ENCODE assay signal across 20 cellular contexts in genomic region chr10:11245095-11245479, GRCh38.
DNase-seq lines count a peak whose midpoint lies in the region; ATAC-seq and TF ChIP-seq lines count a peak whose summit lies in the region.
"Had no signal": no experiment of that assay in that cellular context is flagged by ENCODE, and none has a peak within 500 bp of the region (broad histone marks: within the 10 kb centered on the region; RNA-seq: fewer than 3 reads in every experiment).

No MANE protein-coding gene starts in this region.

- H3K27ac ChIP-seq in BLaER1 (peak overlapping the region; percentile 90), OCI-LY7 (ENCODE audit: low read depth, low read length, poor library complexity, severe bottlenecking) (no peak overlapping the region), smooth muscle cell (ENCODE audit: low read depth) (no peak overlapping the region), vagina (no peak overlapping the region)
- H3K27ac ChIP-seq: ascending aorta, colonic mucosa, HL-60 had no signal

- H3K79me2 ChIP-seq in OCI-LY7 (ENCODE audit: insufficient read depth, low read depth, low read length) (no peaks in the 10 kb centered on the region), smooth muscle cell (ENCODE audit: low read depth) (no peaks in the 10 kb centered on the region)

- H3K4me1 ChIP-seq in BLaER1 = peaks cover 100% of the 10 kb centered on the region
- H3K4me1 ChIP-seq in OCI-LY7 (ENCODE audit: insufficient read depth, low read length, poor library complexity, severe bottlenecking) = peaks cover 25% of the 10 kb centered on the region
- H3K4me1 ChIP-seq in smooth muscle cell (ENCODE audit: low read depth) = peaks cover 9% of the 10 kb centered on the region
- H3K4me1 ChIP-seq in vagina = peaks cover 14% of the 10 kb centered on the region
- H3K4me1 ChIP-seq: colonic mucosa had no signal

- peaks cover 82% of the 10 kb centered on the region for H4K20me1 ChIP-seq in BLaER1
- no peaks in the 10 kb centered on the region for H4K20me1 ChIP-seq in OCI-LY7 (ENCODE audit: insufficient read depth, low read length)
- H4K20me1 ChIP-seq in smooth muscle cell (ENCODE audit: low read depth) = no peaks in the 10 kb centered on the region

- no peak for TF ChIP-seq CTCF in OCI-LY7 (conservative IDR thresholded peaks at IDR 0.05; ENCODE audit: low read length)
- TF ChIP-seq CTCF in GM20000 (IDR thresholded peaks at IDR 0.05; ENCODE audit: extremely low read depth, missing control alignments) = no peak
- no peak for TF ChIP-seq CTCF in smooth muscle cell (IDR thresholded peaks at IDR 0.05; ENCODE audit: borderline replicate concordance, insufficient read depth, poor library complexity, severe bottlenecking)
- no peak for TF ChIP-seq CTCF in vagina (IDR thresholded peaks at IDR 0.05)

- H3K9me3 ChIP-seq in BLaER1 (no peaks in the 10 kb centered on the region), OCI-LY7 (ENCODE audit: low read length) (no peaks in the 10 kb centered on the region), smooth muscle cell (replicated peaks; ENCODE audit: low read depth) (no peaks in the 10 kb centered on the region), vagina (no peaks in the 10 kb centered on the region)
- H3K9me3 ChIP-seq: ascending aorta, colonic mucosa had no signal

- DNase-seq in OCI-LY7 (ENCODE audit: low spot score) = peak; percentile 34
- no peak for DNase-seq in GM20000 (ENCODE audit: low spot score)
- DNase-seq in smooth muscle cell (lab: John Stamatoyannopoulos, UW; ENCODE audit: unreplicated experiment) = no peak
- DNase-seq in vagina (ENCODE audit: extremely low spot score in 2 of 2) = no peak
- DNase-seq in NCI-H2107 (lab: John Stamatoyannopoulos, UW) = no peak
- DNase-seq: ACHN; activated effector memory CD4-positive, alpha-beta T cell treated with anti-CD3 and anti-CD28 coated beads, Interleukin-2, amount 50 U/mL, for 16 hours; colonic mucosa; erythroblast; islet precursor cell; midbrain; NCI-H2029 treated with DMSO at 0.1 percent for 48 hours; NCI-H774; SHP77 treated with DMSO at 0.1 percent for 48 hours; T1000 had no signal

- no TSS peak for BruUV-seq in OCI-LY7 (replicated peaks; lab: Mats Ljungman, UMichigan)

- H3K36me3 ChIP-seq in BLaER1 (peaks cover 22% of the 10 kb centered on the region), OCI-LY7 (ENCODE audit: insufficient read depth, low read length) (no peaks in the 10 kb centered on the region), smooth muscle cell (ENCODE audit: low read depth) (no peaks in the 10 kb centered on the region), vagina (no peaks in the 10 kb centered on the region)
- H3K36me3 ChIP-seq: colonic mucosa had no signal

- no peak for TF ChIP-seq POLR2A in vagina (IDR thresholded peaks at IDR 0.05)

- no peaks in the 10 kb centered on the region for H3K9me2 ChIP-seq in OCI-LY7 (ENCODE audit: insufficient read depth, low read length)

- intact Hi-C loops in OCI-LY7 (cut with micrococcal nuclease; ENCODE audit: unreplicated experiment) (no loop called here), vagina (cut with DNase I) (no loop called here)

- 76% methylated on average over 2 of the region's 2 CpGs for WGBS in smooth muscle cell (ENCODE audit: low lambda C conversion rate)

- H3K4me2 ChIP-seq in BLaER1 (peak overlapping the region; percentile 93), OCI-LY7 (ENCODE audit: low read length) (peak overlapping the region; percentile 22), smooth muscle cell (no peak overlapping the region)

- CTCF ChIA-PET in OCI-LY7 (lab: Charles Lee; ENCODE audit: unreplicated experiment) = no interaction called here

- no peaks in the 10 kb centered on the region for H3K27me3 ChIP-seq in BLaER1
- no peaks in the 10 kb centered on the region for H3K27me3 ChIP-seq in smooth muscle cell (ENCODE audit: low read depth)
- no peaks in the 10 kb centered on the region for H3K27me3 ChIP-seq in vagina
- H3K27me3 ChIP-seq: ascending aorta, colonic mucosa had no signal

- H3K4me3 ChIP-seq in BLaER1 = peak overlapping the region; percentile 8; the same call in 1 of the 2 replicates
- H3K4me3 ChIP-seq in OCI-LY7 (ENCODE audit: low read depth, low read length, poor library complexity, severe bottlenecking) = no peak overlapping the region
- no peak overlapping the region for H3K4me3 ChIP-seq in smooth muscle cell
- no peak overlapping the region for H3K4me3 ChIP-seq in vagina
- H3K4me3 ChIP-seq: ascending aorta, colonic mucosa had no signal

- ATAC-seq in GM18520 (IDR thresholded peaks at IDR 0.05; ENCODE audit: unreplicated experiment) (peak; percentile 7), HG03175 (IDR thresholded peaks at IDR 0.05; ENCODE audit: unreplicated experiment) (peak; percentile 17)

- no peaks in the 10 kb centered on the region for H3F3A ChIP-seq in smooth muscle cell (ENCODE audit: low read depth)

- H2AFZ ChIP-seq in OCI-LY7 (ENCODE audit: low read length) = peak overlapping the region; percentile 54; the same call in 1 of the 2 replicates
- no peak overlapping the region for H2AFZ ChIP-seq in smooth muscle cell (ENCODE audit: low read depth)

- POLR2A ChIA-PET in OCI-LY7 (lab: Charles Lee) = interaction anchor here (0.7 to 3.9 kb wide), 3 partner anchors 10 to 919 kb away, joined by 4 to 11 read pairs (median 5); no protein-coding TSS in a partner anchor

- peak overlapping the region; percentile 78; the same call in 1 of the 2 replicates for H3K9ac ChIP-seq in BLaER1
- no peak overlapping the region for H3K9ac ChIP-seq in smooth muscle cell (ENCODE audit: low read depth)
